8 cellular contexts compared by ENCODE assay signal in genomic region chr1:923131-923990, GRCh38. TPM values are rescaled to one million over a fixed set of nuclear protein-coding genes. Genes with fewer than 3 reads are reported as not detected.
DNase-seq lines count a peak whose midpoint lies in the region; ATAC-seq lines count a peak whose summit lies in the region.

Gene SAMD11, plus strand, starts transcription at chr1:923923. Its CDS starts 509 bp downstream, at chr1:924432.

- H3K27ac ChIP-seq in mucosa of rectum (ENCODE audit: low read depth in 2 of 2, low read length in 2 of 2) = no peak within 1 kb of the TSS

- peaks cover 62 to 78% of the 10 kb centered on the region in 2 donors for H3K27me3 ChIP-seq in mucosa of rectum (ENCODE audit: control insufficient read depth in 2 of 2, insufficient read depth in 2 of 2, low read length in 2 of 2)

- no peaks in the 10 kb centered on the region for H3K9me3 ChIP-seq in mucosa of rectum (ENCODE audit: control insufficient read depth in 2 of 2, low read length in 2 of 2)

- H3K36me3 ChIP-seq in mucosa of rectum (ENCODE audit: control insufficient read depth in 2 of 2, insufficient read depth in 2 of 2, low read length in 2 of 2) = no peaks in the 10 kb centered on the region

- H3K4me3 ChIP-seq in mucosa of rectum (ENCODE audit: low read length in 2 of 2) = peak within 1 kb of the TSS; percentile 48 to 52

- peak; percentile 55 for DNase-seq in NCI-H146 (lab: John Stamatoyannopoulos, UW)
- DNase-seq in NCI-H146 treated with DMSO at 0.1 percent for 48 hours (lab: John Stamatoyannopoulos, UW; ENCODE audit: unreplicated experiment) = no peak
- DNase-seq in NCI-H526 treated with DMSO at 0.1 percent for 48 hours (lab: John Stamatoyannopoulos, UW) = peak; percentile 92
- peak; percentile 51 for DNase-seq in activated T-cell treated with anti-CD3 and anti-CD28 coated beads for 48 hours (ENCODE audit: low read depth)
- peak; percentile 21 for DNase-seq in stimulated activated CD8-positive, alpha-beta memory T cell treated with anti-CD3 and anti-CD28 coated beads, Interleukin-7, amount 100 ng/mL, for 24 hours (ENCODE audit: low read depth)

- H3K4me1 ChIP-seq in mucosa of rectum (ENCODE audit: control insufficient read depth in 2 of 2, insufficient read depth in 2 of 2, low read length in 2 of 2) = peaks cover 23 to 26% of the 10 kb centered on the region in 2 donors

- no peak within 1 kb of the TSS for H3K9ac ChIP-seq in mucosa of rectum (ENCODE audit: low read depth in 1 of 2, low read length in 2 of 2)

- peak; percentile 50 for ATAC-seq in esophagus mucosa
- no peak for ATAC-seq in HG03095 (IDR thresholded peaks at IDR 0.05; ENCODE audit: unreplicated experiment)

RNA-seq across cellular contexts. Expression of gene SAMD11, which starts in this region (rescaled TPM):
- 0.52 TPM for total RNA-seq in esophagus mucosa

Comparison
In these comparisons a context has a peak if more than half of its experiments do, and no peak if none do; other contexts are left out.
1. Peak in ATAC-seq in esophagus mucosa; RNA of the gene not detected or under 1 TPM.